12 cellular contexts compared by ENCODE assay signal in genomic region chr11:73147771-73148681, GRCh38. TPM values are rescaled to one million over a fixed set of nuclear protein-coding genes. Genes with fewer than 3 reads are reported as not detected.
DNase-seq lines count a peak whose midpoint lies in the region; ATAC-seq and TF ChIP-seq lines count a peak whose summit lies in the region.
"Had no signal": no experiment of that assay in that cellular context is flagged by ENCODE, and none has a peak within 500 bp of the region (broad histone marks: within the 10 kb centered on the region; RNA-seq: fewer than 3 reads in every experiment).

No MANE protein-coding gene starts in this region.

- peak overlapping the region in 1 of 2 donors; percentile 46 for H3K27ac ChIP-seq in left lung
- H3K27ac ChIP-seq: cardiac muscle cell had no signal

- ATAC-seq in GM18873 (IDR thresholded peaks at IDR 0.05; ENCODE audit: low FRiP score, unreplicated experiment) (no peak), left lung (no peak)

- peaks cover 7 to 30% of the 10 kb centered on the region in 2 donors for H3K4me1 ChIP-seq in left lung

- intact Hi-C loops in left lung (cut with DNase I) = no loop called here

- DNase-seq in GM13976 (ENCODE audit: low spot score) (peak; percentile 54), NCI-H2227 treated with DMSO at 0.1 percent for 48 hours (lab: John Stamatoyannopoulos, UW) (peak; percentile 14), glomerular visceral epithelial cell (ENCODE audit: extremely low spot score) (peak; percentile 70), putamen (ENCODE audit: low spot score) (peak; percentile 53), H4 (ENCODE audit: low spot score) (no peak), LoVo (ENCODE audit: low spot score) (no peak), left lung (no peak)
- DNase-seq: activated CD4-positive, alpha-beta T cell treated with anti-CD3 and anti-CD28 coated beads for 4 hours; GF-D8; NCI-H510A had no signal

- TF ChIP-seq CTCF in GM13976 (IDR thresholded peaks at IDR 0.05; ENCODE audit: borderline replicate concordance, control extremely low read depth, extremely low read depth, insufficient read depth, missing control alignments) (no peak), left lung (IDR thresholded peaks at IDR 0.05) (no peak)

- no peaks in the 10 kb centered on the region for H3K36me3 ChIP-seq in left lung
- H3K36me3 ChIP-seq: cardiac muscle cell had no signal

- no peak overlapping the region for H3K4me3 ChIP-seq in left lung
- H3K4me3 ChIP-seq: cardiac muscle cell had no signal

- no peaks in the 10 kb centered on the region for H3K27me3 ChIP-seq in left lung
- H3K27me3 ChIP-seq: cardiac muscle cell had no signal

- in situ Hi-C loops in GM13976 (cut with MboI; ENCODE audit: low sequenced_read_pairs, unreplicated experiment) = no loop called here

- H3K9me3 ChIP-seq in left lung = no peaks in the 10 kb centered on the region

RNA-seq across cellular contexts. Expression of gene FCHSD2, which starts 5.9 kb away (rescaled TPM):
- 3.7 and 5.0 TPM in 2 replicates for total RNA-seq in H4 (2014; rRNA removed; shearing (Covaris generic))
- total RNA-seq in left lung = 10 to 100 TPM; 48.7 to 58.2 TPM

Comparison
In these comparisons a context has a peak if more than half of its experiments do, and no peak if none do; other contexts are left out.
1. DNase-seq: peak in GM13976 (single experiment), NCI-H2227 treated with DMSO at 0.1 percent for 48 hours (single experiment), glomerular visceral epithelial cell (single experiment) and putamen (single experiment); none in H4 (single experiment), LoVo (single experiment) and left lung (0 of 2).